2 cellular contexts compared by ENCODE assay signal in the genomic region with DNA sequence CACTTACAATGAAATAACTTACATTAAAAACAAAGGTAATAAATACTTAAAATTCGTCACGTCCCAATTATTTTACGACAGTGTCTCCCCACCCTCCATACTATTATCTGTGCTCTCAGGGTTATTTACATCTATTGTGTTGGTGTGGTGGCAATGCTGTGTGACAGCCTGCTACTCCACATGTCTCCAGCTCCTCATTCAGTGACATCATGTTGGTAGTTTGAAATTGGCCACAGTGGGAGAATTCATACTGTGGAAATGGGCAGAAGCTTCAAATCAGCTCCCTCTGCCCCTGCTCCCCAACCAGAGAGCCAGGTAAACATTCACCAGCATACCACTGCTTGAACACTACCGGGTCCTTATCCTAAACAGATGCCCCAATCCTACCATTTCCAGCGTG.
TF ChIP-seq lines count a peak whose summit lies in the region.

No MANE protein-coding gene starts in this region.

TF ChIP-seq in A549, 52 proteins besides CTCF, POLR2A, EP300 and RAD21 (continued from another document):
- TF ChIP-seq, protein P1, sequence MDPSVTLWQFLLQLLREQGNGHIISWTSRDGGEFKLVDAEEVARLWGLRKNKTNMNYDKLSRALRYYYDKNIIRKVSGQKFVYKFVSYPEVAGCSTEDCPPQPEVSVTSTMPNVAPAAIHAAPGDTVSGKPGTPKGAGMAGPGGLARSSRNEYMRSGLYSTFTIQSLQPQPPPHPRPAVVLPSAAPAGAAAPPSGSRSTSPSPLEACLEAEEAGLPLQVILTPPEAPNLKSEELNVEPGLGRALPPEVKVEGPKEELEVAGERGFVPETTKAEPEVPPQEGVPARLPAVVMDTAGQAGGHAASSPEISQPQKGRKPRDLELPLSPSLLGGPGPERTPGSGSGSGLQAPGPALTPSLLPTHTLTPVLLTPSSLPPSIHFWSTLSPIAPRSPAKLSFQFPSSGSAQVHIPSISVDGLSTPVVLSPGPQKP (IDR thresholded peaks at IDR 0.05; ENCODE audit: low read depth, low read length): no peak
- TF ChIP-seq MAFK (IDR thresholded peaks at IDR 0.05; ENCODE audit: partially characterized antibody): no peak
- no peak for TF ChIP-seq GATA3 (IDR thresholded peaks at IDR 0.05; ENCODE audit: borderline replicate concordance)
- TF ChIP-seq CBX8 (IDR thresholded peaks at IDR 0.05): no peak
- no peak for TF ChIP-seq HOXB13 (CRISPR knock-in tag; IDR thresholded peaks at IDR 0.05; ENCODE audit: low read depth)
- TF ChIP-seq KDM5A (IDR thresholded peaks at IDR 0.05): no peak
- no peak for TF ChIP-seq ZNF302 (CRISPR knock-in tag; IDR thresholded peaks at IDR 0.05)
- TF ChIP-seq KDM1A (IDR thresholded peaks at IDR 0.05; ENCODE audit: low read depth): no peak
- no peak for TF ChIP-seq TFCP2L1 (CRISPR knock-in tag; IDR thresholded peaks at IDR 0.05)
- TF ChIP-seq HOXA7 (CRISPR knock-in tag; IDR thresholded peaks at IDR 0.05): no peak; the same call in 1 of the 2 replicates
- no peak for TF ChIP-seq CEBPB (IDR thresholded peaks at IDR 0.05)
- TF ChIP-seq NR3C1 (IDR thresholded peaks at IDR 0.05): no peak

TF ChIP-seq in WTC11, 78 proteins besides CTCF, POLR2A, EP300 and RAD21 (continued from another document):
- TF ChIP-seq, protein P2, sequence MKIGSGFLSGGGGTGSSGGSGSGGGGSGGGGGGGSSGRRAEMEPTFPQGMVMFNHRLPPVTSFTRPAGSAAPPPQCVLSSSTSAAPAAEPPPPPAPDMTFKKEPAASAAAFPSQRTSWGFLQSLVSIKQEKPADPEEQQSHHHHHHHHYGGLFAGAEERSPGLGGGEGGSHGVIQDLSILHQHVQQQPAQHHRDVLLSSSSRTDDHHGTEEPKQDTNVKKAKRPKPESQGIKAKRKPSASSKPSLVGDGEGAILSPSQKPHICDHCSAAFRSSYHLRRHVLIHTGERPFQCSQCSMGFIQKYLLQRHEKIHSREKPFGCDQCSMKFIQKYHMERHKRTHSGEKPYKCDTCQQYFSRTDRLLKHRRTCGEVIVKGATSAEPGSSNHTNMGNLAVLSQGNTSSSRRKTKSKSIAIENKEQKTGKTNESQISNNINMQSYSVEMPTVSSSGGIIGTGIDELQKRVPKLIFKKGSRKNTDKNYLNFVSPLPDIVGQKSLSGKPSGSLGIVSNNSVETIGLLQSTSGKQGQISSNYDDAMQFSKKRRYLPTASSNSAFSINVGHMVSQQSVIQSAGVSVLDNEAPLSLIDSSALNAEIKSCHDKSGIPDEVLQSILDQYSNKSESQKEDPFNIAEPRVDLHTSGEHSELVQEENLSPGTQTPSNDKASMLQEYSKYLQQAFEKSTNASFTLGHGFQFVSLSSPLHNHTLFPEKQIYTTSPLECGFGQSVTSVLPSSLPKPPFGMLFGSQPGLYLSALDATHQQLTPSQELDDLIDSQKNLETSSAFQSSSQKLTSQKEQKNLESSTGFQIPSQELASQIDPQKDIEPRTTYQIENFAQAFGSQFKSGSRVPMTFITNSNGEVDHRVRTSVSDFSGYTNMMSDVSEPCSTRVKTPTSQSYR (CRISPR knock-in tag; IDR thresholded peaks at IDR 0.05): no peak
- TF ChIP-seq, protein P3, sequence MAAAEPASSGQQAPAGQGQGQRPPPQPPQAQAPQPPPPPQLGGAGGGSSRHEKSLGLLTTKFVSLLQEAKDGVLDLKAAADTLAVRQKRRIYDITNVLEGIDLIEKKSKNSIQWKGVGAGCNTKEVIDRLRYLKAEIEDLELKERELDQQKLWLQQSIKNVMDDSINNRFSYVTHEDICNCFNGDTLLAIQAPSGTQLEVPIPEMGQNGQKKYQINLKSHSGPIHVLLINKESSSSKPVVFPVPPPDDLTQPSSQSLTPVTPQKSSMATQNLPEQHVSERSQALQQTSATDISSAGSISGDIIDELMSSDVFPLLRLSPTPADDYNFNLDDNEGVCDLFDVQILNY (CRISPR knock-in tag; IDR thresholded peaks at IDR 0.05): no peak
- no peak for TF ChIP-seq ZBTB21 (CRISPR knock-in tag; IDR thresholded peaks at IDR 0.05; ENCODE audit: borderline replicate concordance)
- TF ChIP-seq, protein P4, sequence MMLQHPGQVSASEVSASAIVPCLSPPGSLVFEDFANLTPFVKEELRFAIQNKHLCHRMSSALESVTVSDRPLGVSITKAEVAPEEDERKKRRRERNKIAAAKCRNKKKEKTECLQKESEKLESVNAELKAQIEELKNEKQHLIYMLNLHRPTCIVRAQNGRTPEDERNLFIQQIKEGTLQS (CRISPR knock-in tag; conservative IDR thresholded peaks at IDR 0.05): no peak
- TF ChIP-seq, protein P5, sequence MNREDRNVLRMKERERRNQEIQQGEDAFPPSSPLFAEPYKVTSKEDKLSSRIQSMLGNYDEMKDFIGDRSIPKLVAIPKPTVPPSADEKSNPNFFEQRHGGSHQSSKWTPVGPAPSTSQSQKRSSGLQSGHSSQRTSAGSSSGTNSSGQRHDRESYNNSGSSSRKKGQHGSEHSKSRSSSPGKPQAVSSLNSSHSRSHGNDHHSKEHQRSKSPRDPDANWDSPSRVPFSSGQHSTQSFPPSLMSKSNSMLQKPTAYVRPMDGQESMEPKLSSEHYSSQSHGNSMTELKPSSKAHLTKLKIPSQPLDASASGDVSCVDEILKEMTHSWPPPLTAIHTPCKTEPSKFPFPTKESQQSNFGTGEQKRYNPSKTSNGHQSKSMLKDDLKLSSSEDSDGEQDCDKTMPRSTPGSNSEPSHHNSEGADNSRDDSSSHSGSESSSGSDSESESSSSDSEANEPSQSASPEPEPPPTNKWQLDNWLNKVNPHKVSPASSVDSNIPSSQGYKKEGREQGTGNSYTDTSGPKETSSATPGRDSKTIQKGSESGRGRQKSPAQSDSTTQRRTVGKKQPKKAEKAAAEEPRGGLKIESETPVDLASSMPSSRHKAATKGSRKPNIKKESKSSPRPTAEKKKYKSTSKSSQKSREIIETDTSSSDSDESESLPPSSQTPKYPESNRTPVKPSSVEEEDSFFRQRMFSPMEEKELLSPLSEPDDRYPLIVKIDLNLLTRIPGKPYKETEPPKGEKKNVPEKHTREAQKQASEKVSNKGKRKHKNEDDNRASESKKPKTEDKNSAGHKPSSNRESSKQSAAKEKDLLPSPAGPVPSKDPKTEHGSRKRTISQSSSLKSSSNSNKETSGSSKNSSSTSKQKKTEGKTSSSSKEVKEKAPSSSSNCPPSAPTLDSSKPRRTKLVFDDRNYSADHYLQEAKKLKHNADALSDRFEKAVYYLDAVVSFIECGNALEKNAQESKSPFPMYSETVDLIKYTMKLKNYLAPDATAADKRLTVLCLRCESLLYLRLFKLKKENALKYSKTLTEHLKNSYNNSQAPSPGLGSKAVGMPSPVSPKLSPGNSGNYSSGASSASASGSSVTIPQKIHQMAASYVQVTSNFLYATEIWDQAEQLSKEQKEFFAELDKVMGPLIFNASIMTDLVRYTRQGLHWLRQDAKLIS (CRISPR knock-in tag; IDR thresholded peaks at IDR 0.05; ENCODE audit: borderline replicate concordance): no peak
- no peak for TF ChIP-seq RELA (CRISPR knock-in tag; IDR thresholded peaks at IDR 0.05; ENCODE audit: borderline replicate concordance)
TF ChIP-seq in WTC11: peak in this region for 0.
